ENCODE assay signal across 8 cellular contexts in the genomic region with DNA sequence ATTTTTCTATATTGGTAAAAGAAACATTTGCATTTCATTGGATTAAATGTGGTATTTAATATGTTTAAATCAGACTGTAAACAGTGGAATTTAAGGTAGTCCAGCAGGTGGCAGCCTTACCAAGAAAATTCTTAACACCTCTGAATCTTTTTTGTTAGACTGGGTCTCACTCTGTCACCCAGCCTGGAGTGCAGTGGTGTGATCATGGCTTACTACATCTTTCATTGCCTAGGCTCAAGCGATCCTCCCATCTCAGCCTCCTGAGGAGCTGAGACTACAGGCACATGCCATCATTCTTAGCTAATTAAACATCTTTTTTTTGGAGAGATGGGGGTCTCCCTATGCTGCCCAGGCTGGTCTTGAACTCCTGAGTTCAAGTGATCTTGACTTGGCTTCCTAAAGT.
DNase-seq lines count a peak whose midpoint lies in the region; ATAC-seq and TF ChIP-seq lines count a peak whose summit lies in the region.

No MANE protein-coding gene starts in this region.

- TF ChIP-seq CTCF in gastroesophageal sphincter (IDR thresholded peaks at IDR 0.05) (peak in 3 of 4 experiments; percentile 22 to 46 (median 24)), retinal pigment epithelial cell (conservative IDR thresholded peaks at IDR 0.05; ENCODE audit: low read depth, low read length) (peak; percentile 56)

- H3K27ac Mint-ChIP-seq in CD4-positive, CD25-positive, alpha-beta regulatory T cell: no peak overlapping the region

- no peak for TF ChIP-seq POLR2A in gastroesophageal sphincter (IDR thresholded peaks at IDR 0.05)

- H3K36me3 Mint-ChIP-seq in CD4-positive, CD25-positive, alpha-beta regulatory T cell: peaks cover 20% of the 10 kb centered on the region

- WGBS in gastroesophageal sphincter (ENCODE audit: low coverage in 1 of 2), 2 donors: 71 to 73% methylated on average over 1 of the region's 1 CpG

- DNase-seq in CD4-positive, CD25-positive, alpha-beta regulatory T cell: peak; percentile 7 to 64 (median 45)
- DNase-seq in H4 (ENCODE audit: low spot score) (peak; percentile 18), NCI-H82 (lab: John Stamatoyannopoulos, UW) (peak; percentile 86), retinal pigment epithelial cell (ENCODE audit: low read depth) (no peak)
- DNase-seq in activated CD8-positive, alpha-beta memory T cell treated with anti-CD3 and anti-CD28 coated beads, Interleukin-2, amount 50 U/mL, for 4 hours: peak; percentile 35

- H3K4me1 Mint-ChIP-seq in CD4-positive, CD25-positive, alpha-beta regulatory T cell: peaks cover 0 to 4% (median 2%) of the 10 kb centered on the region in 4 donors

- H3K27me3 ChIP-seq in CD4-positive, CD25-positive, alpha-beta regulatory T cell (ENCODE audit: control insufficient read depth, insufficient read depth, low read length): no peaks in the 10 kb centered on the region
- H3K27me3 ChIP-seq in gastroesophageal sphincter: no peaks in the 10 kb centered on the region

- no peak overlapping the region for H3K27ac ChIP-seq in CD4-positive, CD25-positive, alpha-beta regulatory T cell (ENCODE audit: insufficient read depth, low read length, poor library complexity, severe bottlenecking)
- no peak overlapping the region for H3K27ac ChIP-seq in gastroesophageal sphincter

- no peak overlapping the region for H3K4me3 ChIP-seq in CD4-positive, CD25-positive, alpha-beta regulatory T cell (ENCODE audit: low read depth, low read length)
- H3K4me3 ChIP-seq in gastroesophageal sphincter: no peak overlapping the region
- no peak overlapping the region for H3K4me3 ChIP-seq in retinal pigment epithelial cell (ENCODE audit: low read length)

- TF ChIP-seq EP300 in gastroesophageal sphincter (IDR thresholded peaks at IDR 0.05): no peak

- H3K27me3 Mint-ChIP-seq in CD4-positive, CD25-positive, alpha-beta regulatory T cell: no peaks in the 10 kb centered on the region

- H3K9me3 Mint-ChIP-seq in CD4-positive, CD25-positive, alpha-beta regulatory T cell: no peaks in the 10 kb centered on the region

- H3K4me3 Mint-ChIP-seq in CD4-positive, CD25-positive, alpha-beta regulatory T cell: no peak overlapping the region

- peaks cover 7% of the 10 kb centered on the region for H3K36me3 ChIP-seq in CD4-positive, CD25-positive, alpha-beta regulatory T cell (ENCODE audit: control insufficient read depth, insufficient read depth, low read length)
- peaks cover 0 to 12% of the 10 kb centered on the region in 2 donors for H3K36me3 ChIP-seq in gastroesophageal sphincter

- no peaks in the 10 kb centered on the region for H3K9me3 ChIP-seq in CD4-positive, CD25-positive, alpha-beta regulatory T cell (ENCODE audit: control insufficient read depth in 2 of 2, low read length in 2 of 2)
- no peaks in the 10 kb centered on the region for H3K9me3 ChIP-seq in gastroesophageal sphincter

- H3K4me1 ChIP-seq in CD4-positive, CD25-positive, alpha-beta regulatory T cell (ENCODE audit: control insufficient read depth, insufficient read depth, low read length, poor library complexity, severe bottlenecking): no peaks in the 10 kb centered on the region
- no peaks in the 10 kb centered on the region for H3K4me1 ChIP-seq in gastroesophageal sphincter

- ATAC-seq in CD4-positive, CD25-positive, alpha-beta regulatory T cell (ENCODE audit: low read depth in 2 of 2): peak; percentile 28 to 63
- no peak for ATAC-seq in gastroesophageal sphincter
- no peak for ATAC-seq in GM21390 (IDR thresholded peaks at IDR 0.05; ENCODE audit: unreplicated experiment)
- no peak for ATAC-seq in GM21576 (IDR thresholded peaks at IDR 0.05; ENCODE audit: unreplicated experiment)

Comparison
In these comparisons a context has a peak if more than half of its experiments do, and no peak if none do; other contexts are left out.
1. ATAC-seq: peak in CD4-positive, CD25-positive, alpha-beta regulatory T cell (2 of 2); none in gastroesophageal sphincter (single experiment), GM21390 (single experiment) and GM21576 (single experiment).